In the genomic region with DNA sequence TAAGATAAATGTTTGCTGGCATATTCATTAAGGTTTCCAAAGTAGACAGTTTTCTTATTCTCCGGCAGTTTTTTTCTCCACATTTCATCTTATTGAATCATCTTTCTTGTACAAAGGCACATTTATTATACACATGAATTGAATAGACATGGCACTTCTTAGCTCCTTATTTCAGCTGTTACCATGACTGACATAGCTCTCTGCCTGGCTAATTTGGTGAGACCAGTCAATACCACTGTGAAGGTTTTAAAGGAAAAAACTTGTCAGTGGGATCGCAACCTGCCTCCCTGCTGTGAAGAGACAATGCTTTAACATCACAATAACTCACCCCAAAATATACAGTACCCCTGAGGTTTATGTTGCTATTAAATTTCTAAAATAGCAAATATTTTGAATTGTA, we compare ENCODE assay signal across 1 cellular context.
TF ChIP-seq lines count a peak whose summit lies in the region.

No MANE protein-coding gene starts in this region.

TF ChIP-seq in H1, 55 proteins besides CTCF, POLR2A, EP300 and RAD21 (continued from another document):
- TF ChIP-seq, protein P1, sequence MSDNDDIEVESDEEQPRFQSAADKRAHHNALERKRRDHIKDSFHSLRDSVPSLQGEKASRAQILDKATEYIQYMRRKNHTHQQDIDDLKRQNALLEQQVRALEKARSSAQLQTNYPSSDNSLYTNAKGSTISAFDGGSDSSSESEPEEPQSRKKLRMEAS (IDR thresholded peaks at IDR 0.05), result no peak
- no peak for TF ChIP-seq CHD2 (IDR thresholded peaks at IDR 0.05; ENCODE audit: low read length)
- no peak for TF ChIP-seq NRF1 (IDR thresholded peaks at IDR 0.05; ENCODE audit: low read depth, low read length)
- no peak for TF ChIP-seq PHF8 (conservative IDR thresholded peaks at IDR 0.05; ENCODE audit: low read depth, low read length)
- TF ChIP-seq SIRT6 (IDR thresholded peaks at IDR 0.05; ENCODE audit: low read length), result no peak
- no peak for TF ChIP-seq JUND (IDR thresholded peaks at IDR 0.05; ENCODE audit: low read length)
- TF ChIP-seq, protein P2, sequence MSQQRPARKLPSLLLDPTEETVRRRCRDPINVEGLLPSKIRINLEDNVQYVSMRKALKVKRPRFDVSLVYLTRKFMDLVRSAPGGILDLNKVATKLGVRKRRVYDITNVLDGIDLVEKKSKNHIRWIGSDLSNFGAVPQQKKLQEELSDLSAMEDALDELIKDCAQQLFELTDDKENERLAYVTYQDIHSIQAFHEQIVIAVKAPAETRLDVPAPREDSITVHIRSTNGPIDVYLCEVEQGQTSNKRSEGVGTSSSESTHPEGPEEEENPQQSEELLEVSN (IDR thresholded peaks at IDR 0.05), result no peak
- TF ChIP-seq, protein P3, sequence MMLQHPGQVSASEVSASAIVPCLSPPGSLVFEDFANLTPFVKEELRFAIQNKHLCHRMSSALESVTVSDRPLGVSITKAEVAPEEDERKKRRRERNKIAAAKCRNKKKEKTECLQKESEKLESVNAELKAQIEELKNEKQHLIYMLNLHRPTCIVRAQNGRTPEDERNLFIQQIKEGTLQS (IDR thresholded peaks at IDR 0.05; ENCODE audit: insufficient read depth, low read depth, low read length), result no peak
- TF ChIP-seq CTBP2 (IDR thresholded peaks at IDR 0.05; ENCODE audit: borderline replicate concordance, insufficient read depth, insufficient read length, low read length), result no peak
- TF ChIP-seq BCL11A (IDR thresholded peaks at IDR 0.05; ENCODE audit: low read depth in 2 of 2, low read length in 2 of 2), result no peak
- no peak for TF ChIP-seq RXRA (IDR thresholded peaks at IDR 0.05; ENCODE audit: insufficient read depth, low read depth, low read length)
- TF ChIP-seq FOSL1 (IDR thresholded peaks at IDR 0.05; ENCODE audit: insufficient read depth, low read depth, low read length), result no peak
- no peak for TF ChIP-seq ASH2L (IDR thresholded peaks at IDR 0.05; ENCODE audit: low read length)
- TF ChIP-seq CBX5 (IDR thresholded peaks at IDR 0.05; ENCODE audit: low read depth, low read length), result no peak
- no peak for TF ChIP-seq TCF12 (IDR thresholded peaks at IDR 0.05; ENCODE audit: low read depth, low read length)
- no peak for TF ChIP-seq SUZ12 (IDR thresholded peaks at IDR 0.05; ENCODE audit: low read length)
- TF ChIP-seq JUN (IDR thresholded peaks at IDR 0.05; ENCODE audit: low read depth, low read length), result no peak
